In the genomic region with DNA sequence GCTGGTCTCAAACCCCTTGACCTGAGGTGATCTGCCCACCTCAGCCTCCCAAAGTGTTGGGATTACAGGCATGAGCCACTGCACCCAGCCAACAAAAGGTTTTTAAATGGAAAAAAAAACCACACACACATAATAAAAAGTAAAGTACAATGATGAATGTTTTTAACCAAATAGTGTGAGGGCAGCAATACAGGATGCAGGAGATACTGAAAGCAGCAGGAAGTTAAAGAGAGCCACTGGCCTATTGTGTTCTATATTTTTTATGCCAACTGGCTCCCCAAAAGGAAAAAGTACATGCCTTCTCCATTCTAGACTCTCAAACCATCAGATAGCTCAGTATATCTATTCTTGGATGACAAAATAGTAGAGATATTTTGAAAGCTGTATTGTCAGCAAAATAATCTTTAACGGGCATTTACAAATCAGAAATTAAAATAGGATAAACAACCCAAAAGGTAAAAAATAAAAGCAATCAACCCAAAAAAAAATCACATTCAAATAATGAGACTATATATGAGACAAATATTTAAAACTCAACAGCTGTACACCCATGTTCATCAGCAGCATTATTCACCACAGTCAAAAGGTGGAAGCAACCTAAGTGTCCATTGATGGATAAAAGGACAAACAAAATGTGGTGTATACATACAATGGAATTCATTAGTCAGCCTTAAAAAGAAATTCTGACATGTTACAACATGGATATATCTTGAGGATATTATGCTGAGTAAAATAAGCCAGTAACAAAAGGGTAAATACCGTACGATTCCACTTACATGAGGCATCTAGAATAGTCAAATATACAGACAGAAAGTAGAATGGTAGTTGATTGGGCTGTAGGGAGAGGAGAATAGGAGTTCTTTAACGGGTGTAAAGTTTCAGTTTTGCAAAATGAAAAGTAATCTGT, we compare ENCODE assay signal across 20 cellular contexts.
"Had no signal": no experiment of that assay in that cellular context is flagged by ENCODE, and none has a peak within 500 bp of the region (broad histone marks: within the 10 kb centered on the region; RNA-seq: fewer than 3 reads in every experiment).

No MANE protein-coding gene starts in this region.

- H3K4me3 Mint-ChIP-seq: activated naive CD4-positive, alpha-beta T cell treated with anti-CD3 and anti-CD28 coated beads, Interleukin-2, amount 10 ng/mL, durations not matched to agents 7 days and 5 days; brain; mesothelial cell of epicardium; naive thymus-derived CD8-positive, alpha-beta T cell had no signal

- H3K4me3 ChIP-seq: left ventricle myocardium inferior, upper lobe of left lung had no signal

- H3K27me3 ChIP-seq: upper lobe of left lung had no signal

- H3K27ac Mint-ChIP-seq: activated naive CD4-positive, alpha-beta T cell treated with anti-CD3 and anti-CD28 coated beads, Interleukin-2, amount 10 ng/mL, durations not matched to agents 7 days and 5 days; brain; mesothelial cell of epicardium; progenitor cell of endocrine pancreas had no signal

- H3K27me3 Mint-ChIP-seq: activated naive CD4-positive, alpha-beta T cell treated with anti-CD3 and anti-CD28 coated beads, Interleukin-2, amount 10 ng/mL, durations not matched to agents 7 days and 5 days; brain; naive thymus-derived CD8-positive, alpha-beta T cell; progenitor cell of endocrine pancreas had no signal

- H3K4me1 ChIP-seq: left ventricle myocardium inferior, upper lobe of left lung had no signal

- H3K27ac ChIP-seq: left ventricle myocardium inferior, upper lobe of left lung had no signal

- H3K9me3 ChIP-seq: left ventricle myocardium inferior, upper lobe of left lung had no signal

- ATAC-seq: naive thymus-derived CD8-positive, alpha-beta T cell had no signal

- H3K4me1 Mint-ChIP-seq: activated naive CD4-positive, alpha-beta T cell treated with anti-CD3 and anti-CD28 coated beads, Interleukin-2, amount 10 ng/mL, durations not matched to agents 7 days and 5 days; brain; mesothelial cell of epicardium had no signal

- DNase-seq: activated CD4-positive, alpha-beta T cell treated with anti-CD3 and anti-CD28 coated beads, Interleukin-2, amount 50 U/mL, for 4 hours; activated CD8-positive, alpha-beta memory T cell treated with anti-CD3 and anti-CD28 coated beads for 24 hours; activated CD8-positive, alpha-beta memory T cell treated with anti-CD3 and anti-CD28 coated beads, Interleukin-2, amount 50 U/mL, for 48 hours; activated effector memory CD4-positive, alpha-beta T cell treated with anti-CD3 and anti-CD28 coated beads, Interleukin-2, amount 50 U/mL, for 16 hours; activated naive CD4-positive, alpha-beta T cell treated with anti-CD3 and anti-CD28 coated beads, Interleukin-2, amount 10 ng/mL, durations not matched to agents 7 days and 5 days; activated T-cell treated with anti-CD3 and anti-CD28 coated beads, Interleukin-2, amount 50 U/mL, for 48 hours; aorta; central memory CD4-positive, alpha-beta T cell; foreskin fibroblast; left ventricle myocardium inferior; naive thymus-derived CD8-positive, alpha-beta T cell; retina; stimulated activated CD4-positive, alpha-beta T cell treated with anti-CD3 and anti-CD28 coated beads, Interleukin-4, amount 100 ng/mL, for 1 hour; stimulated activated naive CD4-positive, alpha-beta T cell treated with Interleukin-2 at 50 U/mL for 16 hours; T-helper 1 cell; T-helper 9 cell; upper lobe of left lung had no signal

- H3K9me3 Mint-ChIP-seq: activated naive CD4-positive, alpha-beta T cell treated with anti-CD3 and anti-CD28 coated beads, Interleukin-2, amount 10 ng/mL, durations not matched to agents 7 days and 5 days; brain; mesothelial cell of epicardium; naive thymus-derived CD8-positive, alpha-beta T cell had no signal
